Comparison of ENCODE assay signal across 22 cellular contexts in genomic region chr10:103822795-103823194, GRCh38.
"Had no signal": no experiment of that assay in that cellular context is flagged by ENCODE, and none has a peak within 500 bp of the region (broad histone marks: within the 10 kb centered on the region; RNA-seq: fewer than 3 reads in every experiment).

No MANE protein-coding gene starts in this region.

- H3K9me3 Mint-ChIP-seq: effector memory CD8-positive, alpha-beta T cell; mesothelial cell of epicardium; naive B cell; natural killer cell treated with Interleukin-12 subunit alpha and Interleukin-12 subunit beta and Interleukin-15 and Interleukin-18, amount 100 ng/mL, for 72 hours; neural progenitor cell; stimulated activated effector memory CD8-positive, alpha-beta T cell treated with anti-CD3 and anti-CD28 coated beads, Interleukin-12 subunit alpha, Interleukin-12 subunit beta, amount 100 ng/mL, for 72 hours had no signal

- H3K4me3 Mint-ChIP-seq: effector memory CD8-positive, alpha-beta T cell; mesothelial cell of epicardium; naive B cell; natural killer cell treated with Interleukin-12 subunit alpha and Interleukin-12 subunit beta and Interleukin-15 and Interleukin-18, amount 100 ng/mL, for 72 hours; neural progenitor cell; stimulated activated effector memory CD8-positive, alpha-beta T cell treated with anti-CD3 and anti-CD28 coated beads, Interleukin-12 subunit alpha, Interleukin-12 subunit beta, amount 100 ng/mL, for 72 hours had no signal

- H3K27ac Mint-ChIP-seq: mesothelial cell of epicardium; natural killer cell treated with Interleukin-12 subunit alpha and Interleukin-12 subunit beta and Interleukin-15 and Interleukin-18, amount 100 ng/mL, for 72 hours; neural progenitor cell; stimulated activated effector memory CD8-positive, alpha-beta T cell treated with anti-CD3 and anti-CD28 coated beads, Interleukin-12 subunit alpha, Interleukin-12 subunit beta, amount 100 ng/mL, for 72 hours had no signal

- H3K4me1 Mint-ChIP-seq: naive B cell; stimulated activated effector memory CD8-positive, alpha-beta T cell treated with anti-CD3 and anti-CD28 coated beads, Interleukin-12 subunit alpha, Interleukin-12 subunit beta, amount 100 ng/mL, for 72 hours had no signal

- H3K36me3 Mint-ChIP-seq: mesothelial cell of epicardium; naive B cell; natural killer cell treated with Interleukin-12 subunit alpha and Interleukin-12 subunit beta and Interleukin-15 and Interleukin-18, amount 100 ng/mL, for 72 hours; stimulated activated effector memory CD8-positive, alpha-beta T cell treated with anti-CD3 and anti-CD28 coated beads, Interleukin-12 subunit alpha, Interleukin-12 subunit beta, amount 100 ng/mL, for 72 hours had no signal

- H3K4me2 ChIP-seq: neural progenitor cell, smooth muscle cell had no signal

- DNase-seq: cortex of kidney; effector memory CD8-positive, alpha-beta T cell; erythroblast; esophagus squamous epithelium; mesenchymal stem cell; mucosa of descending colon; naive B cell; stimulated activated CD4-positive, alpha-beta T cell treated with anti-CD3 and anti-CD28 coated beads, Interleukin-12 subunit alpha, Interleukin-12 subunit beta, amount 100 ng/mL, for 4 hours; stimulated activated CD4-positive, alpha-beta T cell treated with anti-CD3 and anti-CD28 coated beads, Interleukin-1b, Interleukin-23, amount 100 ng/mL, for 48 hours; stimulated activated CD4-positive, alpha-beta T cell treated with anti-CD3 and anti-CD28 coated beads, Interleukin-4, amount 100 ng/mL, for 1 hour; stimulated activated naive CD4-positive, alpha-beta T cell treated with Interleukin-2 at 50 U/mL for 16 hours; stomach; thyroid gland; trophoblast cell had no signal

- H3K27ac ChIP-seq: neural progenitor cell, prostate gland, right atrium auricular region, stomach, thyroid gland had no signal

- H3K27me3 ChIP-seq: esophagus squamous epithelium, right atrium auricular region, thyroid gland had no signal

- H3K36me3 ChIP-seq: neural progenitor cell, prostate gland, right atrium auricular region, stomach, thyroid gland had no signal

- H3K4me3 ChIP-seq: esophagus squamous epithelium, lung, mucosa of descending colon, neural progenitor cell, prostate gland, right atrium auricular region, smooth muscle cell, stomach, thyroid gland had no signal

- H3K9ac ChIP-seq: neural progenitor cell had no signal

- H3K9me3 ChIP-seq: esophagus squamous epithelium, mucosa of descending colon, prostate gland, right atrium auricular region, stomach, thyroid gland had no signal
